Comparison of ENCODE assay signal across 9 cellular contexts in genomic region chr3:71022552-71023335, GRCh38.
DNase-seq lines count a peak whose midpoint lies in the region; ATAC-seq, FAIRE-seq and TF ChIP-seq lines count a peak whose summit lies in the region.
"Had no signal": no experiment of that assay in that cellular context is flagged by ENCODE, and none has a peak within 500 bp of the region (broad histone marks: within the 10 kb centered on the region; RNA-seq: fewer than 3 reads in every experiment).

No MANE protein-coding gene starts in this region.

- H4K5ac ChIP-seq in H9 (ENCODE audit: insufficient read length, low read depth, low read length): no peak overlapping the region

- H3K4me3 ChIP-seq in AG04450 (ENCODE audit: low read depth, low read length): no peak overlapping the region
- no peak overlapping the region for H3K4me3 ChIP-seq in astrocyte (ENCODE audit: insufficient read depth, low read depth, low read length)
- no peak overlapping the region for H3K4me3 ChIP-seq in kidney (ENCODE audit: low read length in 2 of 2)

- H2BK20ac ChIP-seq in H9 (ENCODE audit: low read depth, low read length, poor library complexity, severe bottlenecking): no peak overlapping the region

- H3K27me3 Mint-ChIP-seq in H9 (ENCODE audit: low read depth): no peaks in the 10 kb centered on the region
- no peaks in the 10 kb centered on the region for H3K27me3 Mint-ChIP-seq in astrocyte (ENCODE audit: low read depth, unreplicated experiment)

- H3K36me3 Mint-ChIP-seq in H9 (ENCODE audit: insufficient read depth in 1 of 3, low read depth in 3 of 3) (no peaks in the 10 kb centered on the region), astrocyte (ENCODE audit: low read depth, unreplicated experiment) (peaks cover 2% of the 10 kb centered on the region)

- no peak overlapping the region for H3K4me2 ChIP-seq in H9 (ENCODE audit: insufficient read depth, insufficient read length, low read length)
- no peak overlapping the region for H3K4me2 ChIP-seq in astrocyte (ENCODE audit: low read length)

- H3K4me1 ChIP-seq in H9 (ENCODE audit: insufficient read depth, low read length) (peaks cover 7% of the 10 kb centered on the region; the same call in 1 of the 2 replicates), astrocyte (ENCODE audit: insufficient read depth, low read length) (no peaks in the 10 kb centered on the region), kidney (ENCODE audit: control insufficient read depth in 1 of 2, insufficient read depth in 1 of 2, low read depth in 1 of 2, low read length in 2 of 2) (peaks cover 0 to 3% of the 10 kb centered on the region in 2 donors)

- H4K91ac ChIP-seq in H9 (ENCODE audit: insufficient read length, low read depth, low read length): no peak overlapping the region

- no peaks in the 10 kb centered on the region for H3K79me2 ChIP-seq in H9 (ENCODE audit: insufficient read depth, low read length)
- H3K79me2 ChIP-seq in astrocyte (ENCODE audit: insufficient read depth, low read length): peaks cover 96% of the 10 kb centered on the region

- H3K9me3 Mint-ChIP-seq in H9 (no peaks in the 10 kb centered on the region), astrocyte (ENCODE audit: unreplicated experiment) (no peaks in the 10 kb centered on the region)

- H3K9me3 ChIP-seq in AG04450 (ENCODE audit: control insufficient read depth, insufficient read depth, low read length) (no peaks in the 10 kb centered on the region), H9 (ENCODE audit: control insufficient read depth, low read depth, low read length) (no peaks in the 10 kb centered on the region), astrocyte (ENCODE audit: insufficient read depth, low read depth, low read length) (no peaks in the 10 kb centered on the region), kidney (ENCODE audit: control insufficient read depth in 1 of 2, low read length in 2 of 2) (no peaks in the 10 kb centered on the region)

- H2AFZ ChIP-seq in H9 (ENCODE audit: low read length) (no peak overlapping the region), astrocyte (ENCODE audit: low read depth, low read length) (no peak overlapping the region)

- CTCF ChIA-PET in AG04450 (lab: Charles Lee): interaction anchor here (0.9 to 1.7 kb wide), 4 partner anchors 11 to 40 kb away, joined by 3 to 6 read pairs (median 4); no protein-coding TSS in a partner anchor

- H3K27ac ChIP-seq in AG04450 (ENCODE audit: low read depth, low read length): no peak overlapping the region
- H3K27ac ChIP-seq in H9 (ENCODE audit: insufficient read length, low read depth, low read length): no peak overlapping the region
- H3K27ac ChIP-seq in astrocyte (ENCODE audit: low read depth, low read length): no peak overlapping the region
- H3K27ac ChIP-seq in kidney (ENCODE audit: low read depth in 2 of 2, low read length in 2 of 2): no peak overlapping the region

- no peak overlapping the region for H2AK5ac ChIP-seq in H9 (ENCODE audit: insufficient read length, low read length)

- no peak for ATAC-seq in GM18505 (IDR thresholded peaks at IDR 0.05; ENCODE audit: unreplicated experiment)
- ATAC-seq in GM18861 (IDR thresholded peaks at IDR 0.05; ENCODE audit: unreplicated experiment): no peak
- ATAC-seq in HG02571 (IDR thresholded peaks at IDR 0.05; ENCODE audit: unreplicated experiment): no peak

- TF ChIP-seq CTCF in AG04450 (IDR thresholded peaks at IDR 0.05; ENCODE audit: low read depth, low read length): peak; percentile 16; the same call in 1 of the 2 replicates
- peak; percentile 72 for TF ChIP-seq CTCF in H9 (conservative IDR thresholded peaks at IDR 0.05)
- TF ChIP-seq CTCF in astrocyte (IDR thresholded peaks at IDR 0.05; ENCODE audit: insufficient read depth, low read depth, low read length): peak; percentile 28
- TF ChIP-seq CTCF in kidney (IDR thresholded peaks at IDR 0.05; ENCODE audit: borderline replicate concordance, extremely low read depth, insufficient read depth): peak; percentile 26

- POLR2A ChIA-PET in AG04450 (lab: Yijun Ruan, JAX): no interaction called here

- no peak overlapping the region for H3K23ac ChIP-seq in H9 (ENCODE audit: insufficient read length, low read depth, low read length)

- H3K4ac ChIP-seq in H9 (ENCODE audit: low read depth, low read length): no peak overlapping the region

- no peak overlapping the region for H3K56ac ChIP-seq in H9 (ENCODE audit: insufficient read length, low read depth, low read length)

- peaks cover 10% of the 10 kb centered on the region for H3K36me3 ChIP-seq in astrocyte (ENCODE audit: insufficient read depth, low read length)
- H3K36me3 ChIP-seq in kidney (ENCODE audit: control insufficient read depth in 1 of 2, insufficient read depth in 2 of 2, low read length in 2 of 2): no peaks in the 10 kb centered on the region

- H2BK120ac ChIP-seq in H9 (ENCODE audit: low read depth, low read length, poor library complexity, severe bottlenecking): no peak overlapping the region

- WGBS in H9 (ENCODE audit: extremely low coverage, insufficient read length, low lambda C conversion rate): no CpG with 5 or more reads among the region's 5 CpGs

- no peak overlapping the region for H4K8ac ChIP-seq in H9 (replicated peaks; ENCODE audit: insufficient read length, low read depth, low read length)

- no peak overlapping the region for H3K18ac ChIP-seq in H9 (ENCODE audit: insufficient read length, low read depth, low read length)

- no peak for DNase-seq in AG04450 (ENCODE audit: low read depth, low spot score)
- DNase-seq in H9: peak; percentile 73
- no peak for DNase-seq in astrocyte (ENCODE audit: low read depth)
- DNase-seq in kidney: no peak
- DNase-seq in T1000 (lab: John Stamatoyannopoulos, UW): no peak

- TF ChIP-seq POLR2A in GM18505 (IDR thresholded peaks at IDR 0.05; ENCODE audit: borderline replicate concordance, extremely low read depth, insufficient read depth, insufficient read length): no peak

- no peaks in the 10 kb centered on the region for H3K27me3 ChIP-seq in AG04450 (ENCODE audit: control insufficient read depth, insufficient read depth, low read length)
- H3K27me3 ChIP-seq in H9 (ENCODE audit: insufficient read depth, low read length): no peaks in the 10 kb centered on the region
- H3K27me3 ChIP-seq in astrocyte (ENCODE audit: insufficient read depth, low read length): no peaks in the 10 kb centered on the region

- H3K79me1 ChIP-seq in H9 (ENCODE audit: insufficient read depth, low read depth, low read length, poor library complexity, severe bottlenecking): no peaks in the 10 kb centered on the region

- no peaks in the 10 kb centered on the region for H4K20me1 ChIP-seq in H9 (ENCODE audit: control insufficient read depth, insufficient read depth, insufficient read length)
- peaks cover 51% of the 10 kb centered on the region for H4K20me1 ChIP-seq in astrocyte (ENCODE audit: insufficient read depth, low read length)

- no peak overlapping the region for H2BK5ac ChIP-seq in H9 (ENCODE audit: insufficient read length, low read length)

- H3K27ac Mint-ChIP-seq in H9: peak overlapping the region; percentile 4 to 32 (median 22); a peak in 3 of 7 replicates
- no peak overlapping the region for H3K27ac Mint-ChIP-seq in astrocyte (ENCODE audit: unreplicated experiment)

- H2BK12ac ChIP-seq in H9 (ENCODE audit: insufficient read length, low read depth, low read length): no peak overlapping the region

- H3T11ph ChIP-seq in H9 (ENCODE audit: low read length): no peak overlapping the region

- H3K4me1 Mint-ChIP-seq in H9: peaks cover 18 to 22% of the 10 kb centered on the region in 2 experiments
- H3K4me1 Mint-ChIP-seq in astrocyte (ENCODE audit: low read depth, unreplicated experiment): peaks cover 7% of the 10 kb centered on the region

- H3K9ac ChIP-seq in H9 (ENCODE audit: extremely low read depth, insufficient read length, low read length) (no peak overlapping the region), astrocyte (ENCODE audit: low read length) (no peak overlapping the region), kidney (ENCODE audit: low read length in 2 of 2) (no peak overlapping the region)

- H2BK15ac ChIP-seq in H9 (ENCODE audit: low read depth, low read length): no peak overlapping the region

- intact Hi-C loops in kidney (cut with DNase I): no loop called here

- H3K14ac ChIP-seq in H9 (ENCODE audit: insufficient read depth, low read length): no peak overlapping the region

- no peak for FAIRE-seq in astrocyte (lab: Jason Lieb, UNC)
- no peak for FAIRE-seq in kidney (lab: Jason Lieb, UNC)
- FAIRE-seq: endometrium had no signal

- no peaks in the 10 kb centered on the region for H3K23me2 ChIP-seq in H9 (ENCODE audit: insufficient read length, low read depth, low read length, poor library complexity, severe bottlenecking)

- H3K4me3 Mint-ChIP-seq in H9 (no peak overlapping the region), astrocyte (ENCODE audit: unreplicated experiment) (no peak overlapping the region)

Comparison
In these comparisons a context has a peak if more than half of its experiments do, and no peak if none do; other contexts are left out.
1. CTCF ChIP-seq: peak in every context shown above with its lines; median percentile 72 in H9; 28 in astrocyte; 26 in kidney; 16 in AG04450.